Comparison of ENCODE assay signal across 7 cellular contexts in the genomic region with DNA sequence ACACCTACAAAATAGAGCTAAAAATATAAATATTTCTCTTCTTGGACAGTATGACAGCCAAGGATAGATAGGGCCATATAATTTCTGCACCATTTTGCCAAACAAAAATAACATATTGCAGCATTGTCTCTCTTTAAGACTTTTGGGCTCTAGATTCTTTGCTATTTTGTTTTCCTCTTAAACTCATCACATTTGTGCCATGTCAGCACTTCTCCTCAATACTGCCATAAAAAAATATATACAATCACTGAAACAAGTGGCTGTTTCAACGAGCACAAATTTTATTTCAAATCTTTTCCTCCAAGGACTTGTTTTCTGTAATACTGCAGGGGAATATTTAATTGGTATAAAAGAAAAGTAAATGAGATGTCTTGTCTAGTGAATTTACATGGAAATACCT.
"Had no signal": no experiment of that assay in that cellular context is flagged by ENCODE, and none has a peak within 500 bp of the region (broad histone marks: within the 10 kb centered on the region; RNA-seq: fewer than 3 reads in every experiment).

No MANE protein-coding gene starts in this region.

- H2AFZ ChIP-seq: GM23338 had no signal

- H3K9me3 ChIP-seq: HAP-1 had no signal

- H3K27ac ChIP-seq: HL-60 had no signal

- H3K4me3 ChIP-seq: GM23338, HAP-1 had no signal

- DNase-seq: H7, HFFc6, KG1 had no signal

- ATAC-seq: GM23338, HCT116 had no signal

- H3K4me1 ChIP-seq: HAP-1 had no signal

- H3K4me2 ChIP-seq: GM23338 had no signal

- H3K36me3 ChIP-seq: HAP-1 had no signal
